ENCODE assay signal across 36 cellular contexts in genomic region chr11:60003729-60004128, GRCh38. TPM values are rescaled to one million over a fixed set of nuclear protein-coding genes. Genes with fewer than 3 reads are reported as not detected.
"Had no signal": no experiment of that assay in that cellular context is flagged by ENCODE, and none has a peak within 500 bp of the region (broad histone marks: within the 10 kb centered on the region; RNA-seq: fewer than 3 reads in every experiment).

No MANE protein-coding gene starts in this region.

- H3K4me1 ChIP-seq: ascending aorta, breast epithelium, colonic mucosa, esophagus squamous epithelium, gastroesophageal sphincter, heart right ventricle had no signal

- H3K9me3 ChIP-seq: ascending aorta, breast epithelium, colonic mucosa, esophagus squamous epithelium, gastroesophageal sphincter had no signal

- H3K27ac Mint-ChIP-seq: activated CD4-positive, alpha-beta memory T cell treated with anti-CD3 and anti-CD28 coated beads for 36 hours; activated CD4-positive, alpha-beta T cell treated with anti-CD3 and anti-CD28 coated beads for 36 hours; activated CD4-positive, alpha-beta T cell treated with anti-CD3 and anti-CD28 coated beads, Interleukin-2, amount 10 ng/mL, durations not matched to agents 24 days and 14 days; activated CD8-positive, alpha-beta memory T cell treated with anti-CD3 and anti-CD28 coated beads, Interleukin-2, amount 10 ng/mL, durations not matched to agents 7 days and 5 days; activated CD8-positive, alpha-beta T cell treated with anti-CD3 and anti-CD28 coated beads, Interleukin-2, amount 10 ng/mL, durations not matched to agents 7 days and 5 days; activated naive CD4-positive, alpha-beta T cell treated with anti-CD3 and anti-CD28 coated beads, Interleukin-2, amount 10 ng/mL, durations not matched to agents 7 days and 5 days; activated naive CD4-positive, alpha-beta T cell treated with anti-CD3 and anti-CD28 coated beads, Interleukin-2, amount 50 U/mL, for 72 hours; activated naive CD8-positive, alpha-beta T cell treated with anti-CD3 and anti-CD28 coated beads, Interleukin-2, amount 10 ng/mL, durations not matched to agents 7 days and 5 days; activated T-helper 1 cell treated with anti-CD3 and anti-CD28 coated beads, Interleukin-12 subunit alpha, Interleukin-12 subunit beta, Interleukin-2, Interleukin-4 antibody, amounts not matched to agents 30 ng/mL and 10 ng/mL and 1 ng/mL, durations not matched to agents 14 hours and 24 hours and 36 hours; activated T-helper 2 cell treated with anti-CD3 and anti-CD28 coated beads, Interferon-gamma antibody, Interleukin-2, Interleukin-4, amounts not matched to agents 10 μg/mL and 5 μg/mL and 100 μg/mL, durations not matched to agents 14 hours and 24 hours and 36 hours; brain had no signal

- H3K4me3 ChIP-seq: ascending aorta, breast epithelium, cardiac muscle cell, colonic mucosa, dorsolateral prefrontal cortex, esophagus squamous epithelium, gastroesophageal sphincter, heart right ventricle had no signal

- H3K27ac ChIP-seq: ascending aorta, breast epithelium, cardiac muscle cell, colonic mucosa, dorsolateral prefrontal cortex, esophagus squamous epithelium, gastroesophageal sphincter, heart right ventricle had no signal

- H3K4me1 Mint-ChIP-seq: activated CD4-positive, alpha-beta T cell treated with anti-CD3 and anti-CD28 coated beads for 36 hours; activated CD4-positive, alpha-beta T cell treated with anti-CD3 and anti-CD28 coated beads, Interleukin-2, amount 10 ng/mL, durations not matched to agents 24 days and 14 days; activated CD8-positive, alpha-beta memory T cell treated with anti-CD3 and anti-CD28 coated beads, Interleukin-2, amount 10 ng/mL, durations not matched to agents 7 days and 5 days; activated naive CD4-positive, alpha-beta T cell treated with anti-CD3 and anti-CD28 coated beads, Interleukin-2, amount 10 ng/mL, durations not matched to agents 7 days and 5 days; activated naive CD8-positive, alpha-beta T cell treated with anti-CD3 and anti-CD28 coated beads, Interleukin-2, amount 10 ng/mL, durations not matched to agents 7 days and 5 days; brain had no signal

- H3K36me3 ChIP-seq: ascending aorta, breast epithelium, cardiac muscle cell, colonic mucosa, esophagus squamous epithelium, gastroesophageal sphincter, heart right ventricle had no signal

- H3K9me3 Mint-ChIP-seq: activated CD4-positive, alpha-beta memory T cell treated with anti-CD3 and anti-CD28 coated beads for 36 hours; activated CD4-positive, alpha-beta T cell treated with anti-CD3 and anti-CD28 coated beads, Interleukin-2, amount 10 ng/mL, durations not matched to agents 24 days and 14 days; activated naive CD4-positive, alpha-beta T cell treated with anti-CD3 and anti-CD28 coated beads, Interleukin-2, amount 10 ng/mL, durations not matched to agents 7 days and 5 days; activated naive CD4-positive, alpha-beta T cell treated with anti-CD3 and anti-CD28 coated beads, Interleukin-2, amount 50 U/mL, for 72 hours; activated naive CD8-positive, alpha-beta T cell treated with anti-CD3 and anti-CD28 coated beads, Interleukin-2, amount 10 ng/mL, durations not matched to agents 7 days and 5 days; activated T-helper 1 cell treated with anti-CD3 and anti-CD28 coated beads, Interleukin-12 subunit alpha, Interleukin-12 subunit beta, Interleukin-2, Interleukin-4 antibody, amounts not matched to agents 30 ng/mL and 10 ng/mL and 1 ng/mL, durations not matched to agents 14 hours and 24 hours and 36 hours; activated T-helper 2 cell treated with anti-CD3 and anti-CD28 coated beads, Interferon-gamma antibody, Interleukin-2, Interleukin-4, amounts not matched to agents 10 μg/mL and 5 μg/mL and 100 μg/mL, durations not matched to agents 14 hours and 24 hours and 36 hours had no signal

- H3K27me3 ChIP-seq: ascending aorta, breast epithelium, cardiac muscle cell, colonic mucosa, dorsolateral prefrontal cortex, esophagus squamous epithelium, gastroesophageal sphincter, heart right ventricle had no signal

- ATAC-seq: activated CD4-positive, alpha-beta T cell treated with anti-CD3 and anti-CD28 coated beads for 36 hours; activated CD8-positive, alpha-beta memory T cell treated with anti-CD3 and anti-CD28 coated beads, Interleukin-2, amount 10 ng/mL, durations not matched to agents 7 days and 5 days; activated CD8-positive, alpha-beta T cell treated with anti-CD3 and anti-CD28 coated beads, Interleukin-2, amount 10 ng/mL, durations not matched to agents 7 days and 5 days; activated naive CD4-positive, alpha-beta T cell treated with anti-CD3 and anti-CD28 coated beads, Interleukin-2, amount 50 U/mL, for 72 hours; gastroesophageal sphincter; heart right ventricle had no signal

- H3K4me3 Mint-ChIP-seq: activated CD4-positive, alpha-beta memory T cell treated with anti-CD3 and anti-CD28 coated beads for 36 hours; activated CD4-positive, alpha-beta T cell treated with anti-CD3 and anti-CD28 coated beads for 36 hours; activated CD4-positive, alpha-beta T cell treated with anti-CD3 and anti-CD28 coated beads, Interleukin-2, amount 10 ng/mL, durations not matched to agents 24 days and 14 days; activated CD8-positive, alpha-beta memory T cell treated with anti-CD3 and anti-CD28 coated beads, Interleukin-2, amount 10 ng/mL, durations not matched to agents 7 days and 5 days; activated CD8-positive, alpha-beta T cell treated with anti-CD3 and anti-CD28 coated beads, Interleukin-2, amount 10 ng/mL, durations not matched to agents 7 days and 5 days; activated naive CD4-positive, alpha-beta T cell treated with anti-CD3 and anti-CD28 coated beads, Interleukin-2, amount 10 ng/mL, durations not matched to agents 7 days and 5 days; activated naive CD8-positive, alpha-beta T cell treated with anti-CD3 and anti-CD28 coated beads, Interleukin-2, amount 10 ng/mL, durations not matched to agents 7 days and 5 days; activated T-helper 1 cell treated with anti-CD3 and anti-CD28 coated beads, Interleukin-12 subunit alpha, Interleukin-12 subunit beta, Interleukin-2, Interleukin-4 antibody, amounts not matched to agents 30 ng/mL and 10 ng/mL and 1 ng/mL, durations not matched to agents 14 hours and 24 hours and 36 hours; brain had no signal

- H3K36me3 Mint-ChIP-seq: activated CD4-positive, alpha-beta memory T cell treated with anti-CD3 and anti-CD28 coated beads for 36 hours; activated CD8-positive, alpha-beta memory T cell treated with anti-CD3 and anti-CD28 coated beads, Interleukin-2, amount 10 ng/mL, durations not matched to agents 7 days and 5 days; activated naive CD4-positive, alpha-beta T cell treated with anti-CD3 and anti-CD28 coated beads, Interleukin-2, amount 10 ng/mL, durations not matched to agents 7 days and 5 days; activated naive CD4-positive, alpha-beta T cell treated with anti-CD3 and anti-CD28 coated beads, Interleukin-2, amount 50 U/mL, for 72 hours; activated naive CD8-positive, alpha-beta T cell treated with anti-CD3 and anti-CD28 coated beads, Interleukin-2, amount 10 ng/mL, durations not matched to agents 7 days and 5 days; brain had no signal

- DNase-seq: activated CD4-positive, alpha-beta memory T cell treated with anti-CD3 and anti-CD28 coated beads for 36 hours; activated CD4-positive, alpha-beta T cell treated with anti-CD3 and anti-CD28 coated beads for 36 hours; activated CD4-positive, alpha-beta T cell treated with anti-CD3 and anti-CD28 coated beads, Interleukin-2, amount 10 ng/mL, durations not matched to agents 24 days and 14 days; activated CD4-positive, CD25-positive, alpha-beta regulatory T cell; activated CD4-positive, CD25-positive, alpha-beta regulatory T cell treated with anti-CD3 and anti-CD28 coated beads, Interleukin-2, amount 50 U/mL, for 72 hours; activated CD8-positive, alpha-beta memory T cell treated with anti-CD3 and anti-CD28 coated beads, Interleukin-2, amount 10 ng/mL, durations not matched to agents 7 days and 5 days; activated CD8-positive, alpha-beta memory T cell treated with anti-CD3 and anti-CD28 coated beads, Interleukin-2, amount 50 U/mL, for 4 hours; activated CD8-positive, alpha-beta T cell treated with anti-CD3 and anti-CD28 coated beads, Interleukin-2, amount 10 ng/mL, durations not matched to agents 7 days and 5 days; activated effector memory CD4-positive, alpha-beta T cell treated with anti-CD3 and anti-CD28 coated beads, Interleukin-2, amount 50 U/mL, for 16 hours; activated naive CD4-positive, alpha-beta T cell treated with anti-CD3 and anti-CD28 coated beads, Interleukin-2, amount 10 ng/mL, durations not matched to agents 7 days and 5 days; activated naive CD8-positive, alpha-beta T cell treated with anti-CD3 and anti-CD28 coated beads, Interleukin-2, amount 10 ng/mL, durations not matched to agents 7 days and 5 days; activated T-cell treated with anti-CD3 and anti-CD28 coated beads, Interleukin-2, amount 50 U/mL, for 1 hour; activated T-cell treated with anti-CD3 and anti-CD28 coated beads, Interleukin-2, amount 50 U/mL, for 48 hours; central memory CD4-positive, alpha-beta T cell; cerebellar nuclear complex; colonic mucosa; dorsolateral prefrontal cortex; effector memory CD4-positive, alpha-beta T cell; erythroblast; esophagus squamous epithelium; foreskin melanocyte; heart right ventricle; T-helper 2 cell had no signal

- H3K27me3 Mint-ChIP-seq: activated CD4-positive, alpha-beta T cell treated with anti-CD3 and anti-CD28 coated beads, Interleukin-2, amount 10 ng/mL, durations not matched to agents 24 days and 14 days; brain had no signal

RNA-seq across cellular contexts. Expression of gene OOSP4B, which starts 13.3 kb away (rescaled TPM):
- total RNA-seq: activated CD4-positive, alpha-beta memory T cell treated with anti-CD3 and anti-CD28 coated beads for 36 hours; activated CD4-positive, alpha-beta T cell treated with anti-CD3 and anti-CD28 coated beads for 36 hours; activated CD4-positive, alpha-beta T cell treated with anti-CD3 and anti-CD28 coated beads, Interleukin-2, amount 10 ng/mL, durations not matched to agents 24 days and 14 days; activated CD8-positive, alpha-beta memory T cell treated with anti-CD3 and anti-CD28 coated beads for 36 hours; activated CD8-positive, alpha-beta memory T cell treated with anti-CD3 and anti-CD28 coated beads, Interleukin-2, amount 10 ng/mL, durations not matched to agents 7 days and 5 days; activated CD8-positive, alpha-beta T cell treated with anti-CD3 and anti-CD28 coated beads, Interleukin-2, amount 10 ng/mL, durations not matched to agents 7 days and 5 days; activated naive CD4-positive, alpha-beta T cell treated with anti-CD3 and anti-CD28 coated beads, Interleukin-2, amount 50 U/mL, for 72 hours; activated naive CD8-positive, alpha-beta T cell treated with anti-CD3 and anti-CD28 coated beads, Interleukin-2, amount 10 ng/mL, durations not matched to agents 7 days and 5 days; activated T-helper 1 cell treated with anti-CD3 and anti-CD28 coated beads, Interleukin-12 subunit alpha, Interleukin-12 subunit beta, Interleukin-2, Interleukin-4 antibody, amounts not matched to agents 30 ng/mL and 10 ng/mL and 1 ng/mL, durations not matched to agents 14 hours and 24 hours and 36 hours; activated T-helper 2 cell treated with anti-CD3 and anti-CD28 coated beads, Interferon-gamma antibody, Interleukin-2, Interleukin-4, amounts not matched to agents 10 μg/mL and 5 μg/mL and 100 μg/mL, durations not matched to agents 14 hours and 24 hours and 36 hours; ascending aorta; breast epithelium; cardiac muscle cell; colonic mucosa; esophagus squamous epithelium; fibroblast of lung; fibroblast of villous mesenchyme; gastroesophageal sphincter; glomerular endothelial cell; heart right ventricle; T-helper 1 cell treated with Interleukin-12 subunit alpha and Interleukin-12 subunit beta and Interleukin-4 antibody, amounts not matched to agents 30 ng/mL and 1 ng/mL, for 36 hours had no signal
- polyA plus RNA-seq: cardiac muscle cell, fibroblast of lung, heart right ventricle had no signal

RNA-seq across cellular contexts. Expression of gene OOSP2, which starts 36.5 kb away (rescaled TPM):
- total RNA-seq: activated CD4-positive, alpha-beta memory T cell treated with anti-CD3 and anti-CD28 coated beads for 36 hours; activated CD4-positive, alpha-beta T cell treated with anti-CD3 and anti-CD28 coated beads for 36 hours; activated CD4-positive, alpha-beta T cell treated with anti-CD3 and anti-CD28 coated beads, Interleukin-2, amount 10 ng/mL, durations not matched to agents 24 days and 14 days; activated CD8-positive, alpha-beta memory T cell treated with anti-CD3 and anti-CD28 coated beads for 36 hours; activated CD8-positive, alpha-beta memory T cell treated with anti-CD3 and anti-CD28 coated beads, Interleukin-2, amount 10 ng/mL, durations not matched to agents 7 days and 5 days; activated CD8-positive, alpha-beta T cell treated with anti-CD3 and anti-CD28 coated beads, Interleukin-2, amount 10 ng/mL, durations not matched to agents 7 days and 5 days; activated naive CD4-positive, alpha-beta T cell treated with anti-CD3 and anti-CD28 coated beads, Interleukin-2, amount 50 U/mL, for 72 hours; activated naive CD8-positive, alpha-beta T cell treated with anti-CD3 and anti-CD28 coated beads, Interleukin-2, amount 10 ng/mL, durations not matched to agents 7 days and 5 days; activated T-helper 1 cell treated with anti-CD3 and anti-CD28 coated beads, Interleukin-12 subunit alpha, Interleukin-12 subunit beta, Interleukin-2, Interleukin-4 antibody, amounts not matched to agents 30 ng/mL and 10 ng/mL and 1 ng/mL, durations not matched to agents 14 hours and 24 hours and 36 hours; activated T-helper 2 cell treated with anti-CD3 and anti-CD28 coated beads, Interferon-gamma antibody, Interleukin-2, Interleukin-4, amounts not matched to agents 10 μg/mL and 5 μg/mL and 100 μg/mL, durations not matched to agents 14 hours and 24 hours and 36 hours; ascending aorta; breast epithelium; cardiac muscle cell; colonic mucosa; esophagus squamous epithelium; fibroblast of lung; fibroblast of villous mesenchyme; gastroesophageal sphincter; glomerular endothelial cell; heart right ventricle; T-helper 1 cell treated with Interleukin-12 subunit alpha and Interleukin-12 subunit beta and Interleukin-4 antibody, amounts not matched to agents 30 ng/mL and 1 ng/mL, for 36 hours had no signal
- polyA plus RNA-seq: cardiac muscle cell, fibroblast of lung, heart right ventricle had no signal

RNA-seq across cellular contexts. Expression of gene OOSP4A, which starts 39.9 kb away (rescaled TPM):
- total RNA-seq: activated CD4-positive, alpha-beta memory T cell treated with anti-CD3 and anti-CD28 coated beads for 36 hours; activated CD4-positive, alpha-beta T cell treated with anti-CD3 and anti-CD28 coated beads for 36 hours; activated CD4-positive, alpha-beta T cell treated with anti-CD3 and anti-CD28 coated beads, Interleukin-2, amount 10 ng/mL, durations not matched to agents 24 days and 14 days; activated CD8-positive, alpha-beta memory T cell treated with anti-CD3 and anti-CD28 coated beads for 36 hours; activated CD8-positive, alpha-beta memory T cell treated with anti-CD3 and anti-CD28 coated beads, Interleukin-2, amount 10 ng/mL, durations not matched to agents 7 days and 5 days; activated CD8-positive, alpha-beta T cell treated with anti-CD3 and anti-CD28 coated beads, Interleukin-2, amount 10 ng/mL, durations not matched to agents 7 days and 5 days; activated naive CD4-positive, alpha-beta T cell treated with anti-CD3 and anti-CD28 coated beads, Interleukin-2, amount 50 U/mL, for 72 hours; activated naive CD8-positive, alpha-beta T cell treated with anti-CD3 and anti-CD28 coated beads, Interleukin-2, amount 10 ng/mL, durations not matched to agents 7 days and 5 days; activated T-helper 1 cell treated with anti-CD3 and anti-CD28 coated beads, Interleukin-12 subunit alpha, Interleukin-12 subunit beta, Interleukin-2, Interleukin-4 antibody, amounts not matched to agents 30 ng/mL and 10 ng/mL and 1 ng/mL, durations not matched to agents 14 hours and 24 hours and 36 hours; activated T-helper 2 cell treated with anti-CD3 and anti-CD28 coated beads, Interferon-gamma antibody, Interleukin-2, Interleukin-4, amounts not matched to agents 10 μg/mL and 5 μg/mL and 100 μg/mL, durations not matched to agents 14 hours and 24 hours and 36 hours; ascending aorta; breast epithelium; cardiac muscle cell; colonic mucosa; fibroblast of lung; fibroblast of villous mesenchyme; gastroesophageal sphincter; glomerular endothelial cell; heart right ventricle; T-helper 1 cell treated with Interleukin-12 subunit alpha and Interleukin-12 subunit beta and Interleukin-4 antibody, amounts not matched to agents 30 ng/mL and 1 ng/mL, for 36 hours had no signal
- polyA plus RNA-seq: cardiac muscle cell, fibroblast of lung, heart right ventricle had no signal

RNA-seq across cellular contexts. Expression of gene MS4A3, which starts 52.7 kb away (rescaled TPM):
- total RNA-seq: activated CD4-positive, alpha-beta memory T cell treated with anti-CD3 and anti-CD28 coated beads for 36 hours; activated CD4-positive, alpha-beta T cell treated with anti-CD3 and anti-CD28 coated beads for 36 hours; activated CD4-positive, alpha-beta T cell treated with anti-CD3 and anti-CD28 coated beads, Interleukin-2, amount 10 ng/mL, durations not matched to agents 24 days and 14 days; activated CD8-positive, alpha-beta memory T cell treated with anti-CD3 and anti-CD28 coated beads for 36 hours; activated CD8-positive, alpha-beta memory T cell treated with anti-CD3 and anti-CD28 coated beads, Interleukin-2, amount 10 ng/mL, durations not matched to agents 7 days and 5 days; activated CD8-positive, alpha-beta T cell treated with anti-CD3 and anti-CD28 coated beads, Interleukin-2, amount 10 ng/mL, durations not matched to agents 7 days and 5 days; activated naive CD4-positive, alpha-beta T cell treated with anti-CD3 and anti-CD28 coated beads, Interleukin-2, amount 50 U/mL, for 72 hours; activated naive CD8-positive, alpha-beta T cell treated with anti-CD3 and anti-CD28 coated beads, Interleukin-2, amount 10 ng/mL, durations not matched to agents 7 days and 5 days; activated T-helper 1 cell treated with anti-CD3 and anti-CD28 coated beads, Interleukin-12 subunit alpha, Interleukin-12 subunit beta, Interleukin-2, Interleukin-4 antibody, amounts not matched to agents 30 ng/mL and 10 ng/mL and 1 ng/mL, durations not matched to agents 14 hours and 24 hours and 36 hours; activated T-helper 2 cell treated with anti-CD3 and anti-CD28 coated beads, Interferon-gamma antibody, Interleukin-2, Interleukin-4, amounts not matched to agents 10 μg/mL and 5 μg/mL and 100 μg/mL, durations not matched to agents 14 hours and 24 hours and 36 hours; ascending aorta; breast epithelium; cardiac muscle cell; colonic mucosa; esophagus squamous epithelium; fibroblast of lung; fibroblast of villous mesenchyme; gastroesophageal sphincter; glomerular endothelial cell; T-helper 1 cell treated with Interleukin-12 subunit alpha and Interleukin-12 subunit beta and Interleukin-4 antibody, amounts not matched to agents 30 ng/mL and 1 ng/mL, for 36 hours had no signal
- polyA plus RNA-seq: cardiac muscle cell, fibroblast of lung, heart right ventricle had no signal
